In the genomic region with DNA sequence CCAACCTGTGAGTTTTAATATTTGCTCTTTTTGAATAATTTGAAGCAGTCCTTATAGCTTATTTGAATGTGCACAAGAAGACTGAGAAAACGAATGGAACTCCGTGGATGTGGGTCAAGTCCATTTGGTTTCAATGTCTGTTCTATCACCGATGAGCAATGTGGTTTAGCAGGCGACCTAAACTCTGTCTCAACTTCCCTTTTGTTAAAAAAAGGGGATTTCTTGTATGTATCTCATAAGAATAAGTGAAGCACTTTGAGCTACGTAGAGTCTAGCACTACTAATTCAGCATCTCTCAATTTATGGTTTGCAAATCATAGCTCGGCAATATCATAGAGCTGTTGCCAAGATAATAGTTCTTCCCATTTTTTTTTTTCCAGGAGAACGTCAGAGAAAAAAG, we compare ENCODE assay signal across 14 cellular contexts. TPM values are rescaled to one million over a fixed set of nuclear protein-coding genes. Genes with fewer than 3 reads are reported as not detected.
A peak's percentile ranks its signal among the peaks of the same experiment; 100 is the strongest.
DNase-seq lines count a peak whose midpoint lies in the region; ATAC-seq and TF ChIP-seq lines count a peak whose summit lies in the region.
"Had no signal": no experiment of that assay in that cellular context is flagged by ENCODE, and none has a peak within 500 bp of the region (broad histone marks: within the 10 kb centered on the region; RNA-seq: fewer than 3 reads in every experiment).

No MANE protein-coding gene starts in this region.

- no peaks in the 10 kb centered on the region for H3K36me3 Mint-ChIP-seq in activated T-helper 17 cell treated with anti-CD3 and anti-CD28 coated beads, Interleukin-2, amount 50 U/mL, for 72 hours (ENCODE audit: low read depth)
- H3K36me3 Mint-ChIP-seq: activated CD4-positive, alpha-beta memory T cell treated with anti-CD3 and anti-CD28 coated beads for 36 hours had no signal

- no peak overlapping the region for H3K27ac ChIP-seq in vagina

- peaks cover 12% of the 10 kb centered on the region for H3K4me1 ChIP-seq in vagina

- no peaks in the 10 kb centered on the region for H3K27me3 Mint-ChIP-seq in activated T-helper 17 cell treated with anti-CD3 and anti-CD28 coated beads, Interleukin-2, amount 50 U/mL, for 72 hours
- H3K27me3 Mint-ChIP-seq: activated CD4-positive, alpha-beta memory T cell treated with anti-CD3 and anti-CD28 coated beads for 36 hours had no signal

- no peak overlapping the region for H3K27ac Mint-ChIP-seq in activated T-helper 17 cell treated with anti-CD3 and anti-CD28 coated beads, Interleukin-2, amount 50 U/mL, for 72 hours
- H3K27ac Mint-ChIP-seq: activated CD4-positive, alpha-beta memory T cell treated with anti-CD3 and anti-CD28 coated beads for 36 hours had no signal

- peaks cover 18% of the 10 kb centered on the region for H3K4me1 Mint-ChIP-seq in activated T-helper 17 cell treated with anti-CD3 and anti-CD28 coated beads, Interleukin-2, amount 50 U/mL, for 72 hours

- H3K36me3 ChIP-seq in vagina = no peaks in the 10 kb centered on the region
- H3K36me3 ChIP-seq: BE2C had no signal

- H3K4me3 ChIP-seq in GM12865 (ENCODE audit: low read depth, low read length) (no peak overlapping the region), vagina (no peak overlapping the region)

- ATAC-seq in GM21423 (IDR thresholded peaks at IDR 0.05; ENCODE audit: unreplicated experiment) (peak; percentile 16), HG02571 (IDR thresholded peaks at IDR 0.05; ENCODE audit: unreplicated experiment) (no peak)
- ATAC-seq in activated T-helper 17 cell treated with anti-CD3 and anti-CD28 coated beads, Interleukin-2, amount 50 U/mL, for 72 hours (replicated peaks) = peak; percentile 28

- H3K9me3 ChIP-seq in vagina = no peaks in the 10 kb centered on the region
- H3K9me3 ChIP-seq: BE2C had no signal

- H3K27me3 ChIP-seq in vagina = no peaks in the 10 kb centered on the region
- H3K27me3 ChIP-seq: BE2C had no signal

- TF ChIP-seq CTCF in GM12865 (IDR thresholded peaks at IDR 0.05; ENCODE audit: insufficient read depth, low read depth, low read length, missing control alignments) (no peak), vagina (IDR thresholded peaks at IDR 0.05) (no peak)

- intact Hi-C loops in vagina (cut with DNase I) = no loop called here

- no peaks in the 10 kb centered on the region for H3K9me3 Mint-ChIP-seq in activated T-helper 17 cell treated with anti-CD3 and anti-CD28 coated beads, Interleukin-2, amount 50 U/mL, for 72 hours
- H3K9me3 Mint-ChIP-seq: activated CD4-positive, alpha-beta memory T cell treated with anti-CD3 and anti-CD28 coated beads for 36 hours had no signal

- in situ Hi-C loops in KBM-7 (cut with MboI; ENCODE audit: low pct_unique_long_range_greater_than_20kb, low sequenced_read_pairs) = no loop called here

- DNase-seq in GM12865 (ENCODE audit: low read depth) (peak; percentile 79), KBM-7 (peak; percentile 40), EL (no peak), NCI-H1694 treated with DMSO at 0.1 percent for 48 hours (lab: John Stamatoyannopoulos, UW) (no peak), vagina (ENCODE audit: extremely low spot score in 2 of 2) (no peak)
- DNase-seq: activated CD4-positive, alpha-beta memory T cell treated with anti-CD3 and anti-CD28 coated beads for 36 hours; activated naive CD4-positive, alpha-beta T cell treated with Interleukin-2 at 50 U/mL for 16 hours; BE2C; hypothalamus; NCI-H1436; nucleus accumbens had no signal

- H3K4me3 Mint-ChIP-seq in activated T-helper 17 cell treated with anti-CD3 and anti-CD28 coated beads, Interleukin-2, amount 50 U/mL, for 72 hours = no peak overlapping the region
- H3K4me3 Mint-ChIP-seq: activated CD4-positive, alpha-beta memory T cell treated with anti-CD3 and anti-CD28 coated beads for 36 hours had no signal

- no peak for TF ChIP-seq POLR2A in vagina (IDR thresholded peaks at IDR 0.05)

RNA-seq across cellular contexts. Expression of a gene that starts 4.6 kb away (rescaled TPM):
- 10 to 100 TPM; 16.9 to 21.0 TPM for total RNA-seq in activated T-helper 17 cell treated with anti-CD3 and anti-CD28 coated beads, Interleukin-2, amount 50 U/mL, for 72 hours
- 48.1 TPM for total RNA-seq in vagina

Comparison
In these comparisons a context has a peak if more than half of its experiments do, and no peak if none do; other contexts are left out.
1. DNase-seq: peak in GM12865 (single experiment) and KBM-7 (single experiment); none in EL (single experiment), NCI-H1694 treated with DMSO at 0.1 percent for 48 hours (single experiment) and vagina (0 of 2).